In genomic region chr9:137493163-137494103, GRCh38 we compare ENCODE assay signal across 22 cellular contexts. TPM values are rescaled to one million over a fixed set of nuclear protein-coding genes. Genes with fewer than 3 reads are reported as not detected.
DNase-seq lines count a peak whose midpoint lies in the region; TF ChIP-seq lines count a peak whose summit lies in the region.
"Had no signal": no experiment of that assay in that cellular context is flagged by ENCODE, and none has a peak within 500 bp of the region (broad histone marks: within the 10 kb centered on the region; RNA-seq: fewer than 3 reads in every experiment).

No MANE protein-coding gene starts in this region.

- H3K4me1 Mint-ChIP-seq in MCF 10A (ENCODE audit: insufficient read depth, unreplicated experiment), result peaks cover 9% of the 10 kb centered on the region
- H3K4me1 Mint-ChIP-seq: neural progenitor cell had no signal

- TF ChIP-seq POLR2A in tibial nerve (IDR thresholded peaks at IDR 0.05), result no peak
- TF ChIP-seq POLR2A in suprapubic skin (IDR thresholded peaks at IDR 0.05), result no peak

- POLR2A ChIA-PET in MCF 10A (lab: Yijun Ruan, JAX), result interaction anchor here (0.7 kb wide), 1 partner anchor 11 kb away, joined by 4 read pairs; no protein-coding TSS in a partner anchor

- H3K9me3 Mint-ChIP-seq in MCF 10A (ENCODE audit: unreplicated experiment), result no peaks in the 10 kb centered on the region
- H3K9me3 Mint-ChIP-seq: CD4-positive, alpha-beta T cell had no signal

- H3K27ac Mint-ChIP-seq in MCF 10A (ENCODE audit: low read depth, unreplicated experiment), result no peak overlapping the region
- H3K27ac Mint-ChIP-seq: activated CD8-positive, alpha-beta memory T cell treated with anti-CD3 and anti-CD28 coated beads, Interleukin-2, amount 10 ng/mL, durations not matched to agents 7 days and 5 days; brain; CD4-positive, alpha-beta T cell; neural progenitor cell had no signal

- no peaks in the 10 kb centered on the region for H4K20me1 ChIP-seq in mammary epithelial cell (ENCODE audit: insufficient read depth, low read length)

- no peaks in the 10 kb centered on the region for H3K36me3 Mint-ChIP-seq in MCF 10A (ENCODE audit: insufficient read depth, unreplicated experiment)
- H3K36me3 Mint-ChIP-seq: activated CD8-positive, alpha-beta memory T cell treated with anti-CD3 and anti-CD28 coated beads, Interleukin-2, amount 10 ng/mL, durations not matched to agents 7 days and 5 days had no signal

- no peaks in the 10 kb centered on the region for H3K27me3 Mint-ChIP-seq in MCF 10A (ENCODE audit: insufficient read depth, unreplicated experiment)
- H3K27me3 Mint-ChIP-seq: CD4-positive, alpha-beta T cell had no signal

- H3K36me3 ChIP-seq in mammary epithelial cell (ENCODE audit: insufficient read depth, low read length), result no peaks in the 10 kb centered on the region
- peaks cover 0 to 45% (median 0%) of the 10 kb centered on the region in 3 donors for H3K36me3 ChIP-seq in tibial nerve
- peaks cover 19% of the 10 kb centered on the region for H3K36me3 ChIP-seq in suprapubic skin
- H3K36me3 ChIP-seq: left lung, neural progenitor cell had no signal

- H3K4me3 Mint-ChIP-seq in MCF 10A (ENCODE audit: unreplicated experiment), result no peak overlapping the region
- H3K4me3 Mint-ChIP-seq: activated CD8-positive, alpha-beta memory T cell treated with anti-CD3 and anti-CD28 coated beads, Interleukin-2, amount 10 ng/mL, durations not matched to agents 7 days and 5 days; brain; CD4-positive, alpha-beta T cell; neural progenitor cell had no signal

- H3K9me3 ChIP-seq in mammary epithelial cell (replicated peaks; ENCODE audit: insufficient read depth, low read length) (no peaks in the 10 kb centered on the region), tibial nerve (no peaks in the 10 kb centered on the region), suprapubic skin (no peaks in the 10 kb centered on the region)
- H3K9me3 ChIP-seq: left lung, psoas muscle had no signal

- no peak overlapping the region for H3K4me2 ChIP-seq in mammary epithelial cell (ENCODE audit: insufficient read depth, low read depth, low read length)
- H3K4me2 ChIP-seq: neural progenitor cell had no signal

- in situ Hi-C loops in mammary epithelial cell (cut with MboI; ENCODE audit: low sequenced_read_pairs in 2 of 2), result no loop called here

- dilution Hi-C loops in mammary epithelial cell (cut with HindIII; ENCODE audit: low sequenced_read_pairs), result no loop called here

- BruUV-seq in MCF 10A (replicated peaks; lab: Mats Ljungman, UMichigan) (no TSS peak), mammary epithelial cell (replicated peaks; lab: Mats Ljungman, UMichigan) (no TSS peak)

- H2AFZ ChIP-seq in mammary epithelial cell (ENCODE audit: low read depth, low read length), result no peak overlapping the region
- H2AFZ ChIP-seq: GM23248, neural progenitor cell had no signal

- TF ChIP-seq EP300 in tibial nerve (IDR thresholded peaks at IDR 0.05) (no peak), suprapubic skin (IDR thresholded peaks at IDR 0.05) (no peak)

- no peaks in the 10 kb centered on the region for H3K79me2 ChIP-seq in mammary epithelial cell (ENCODE audit: insufficient read depth, low read length)

- DNase-seq in MCF 10A (ENCODE audit: unreplicated experiment) (peak; percentile 20), mammary epithelial cell (no peak), M059J (ENCODE audit: low read depth) (peak; percentile 50), iPS-NIHi11 (ENCODE audit: low spot score) (peak; percentile 4), tibial nerve (ENCODE audit: low spot score in 2 of 2) (no peak), NCI-H524 treated with DMSO at 0.1 percent for 48 hours (lab: John Stamatoyannopoulos, UW) (no peak), suprapubic skin (ENCODE audit: low spot score in 2 of 2) (no peak), head of caudate nucleus (no peak)
- DNase-seq: activated CD4-positive, CD25-positive, alpha-beta regulatory T cell treated with anti-CD3 and anti-CD28 coated beads, Interleukin-2, amount 50 U/mL, for 72 hours; activated CD8-positive, alpha-beta memory T cell treated with anti-CD3 and anti-CD28 coated beads, Interleukin-2, amount 10 ng/mL, durations not matched to agents 7 days and 5 days; DMS79; GM23248; KG1; NCI-H1105; NCI-H510A; psoas muscle had no signal

- H3K27ac ChIP-seq in mammary epithelial cell (ENCODE audit: insufficient read depth, low read depth, low read length) (no peak overlapping the region), tibial nerve (peak overlapping the region in 3 of 4 donors; percentile 7 to 62 (median 56)), suprapubic skin (no peak overlapping the region)
- H3K27ac ChIP-seq: GM23248, left lung, neural progenitor cell, psoas muscle had no signal

- H3K27me3 ChIP-seq in mammary epithelial cell (ENCODE audit: insufficient read depth, low read length), result no peaks in the 10 kb centered on the region
- no peaks in the 10 kb centered on the region for H3K27me3 ChIP-seq in tibial nerve
- no peaks in the 10 kb centered on the region for H3K27me3 ChIP-seq in suprapubic skin
- H3K27me3 ChIP-seq: left lung, neural progenitor cell had no signal

- 78% methylated on average over 16 of the region's 21 CpGs for WGBS in mammary epithelial cell (ENCODE audit: low coverage, missing lambda C conversion rate)
- 87 to 93% methylated on average over 11 to 17 of the region's 21 CpGs for WGBS in tibial nerve, 2 donors
- 91% methylated on average over 11 of the region's 21 CpGs for WGBS in suprapubic skin

- CTCF ChIA-PET in MCF 10A (lab: Yijun Ruan, JAX) (interaction anchor here (0.8 kb wide), 1 partner anchor 23 kb away, joined by 3 read pairs; no protein-coding TSS in a partner anchor), mammary epithelial cell (lab: Charles Lee; ENCODE audit: low non-redundant PET) (no interaction called here)

- TF ChIP-seq CTCF in MCF 10A (IDR thresholded peaks at IDR 0.05; ENCODE audit: unreplicated experiment) (no peak), mammary epithelial cell (conservative IDR thresholded peaks at IDR 0.05 in 1 of 2, IDR thresholded peaks at IDR 0.05 in 1 of 2; ENCODE audit: extremely low read depth in 1 of 2, insufficient read depth in 1 of 2, low read depth in 1 of 2, low read length in 2 of 2) (no peak), tibial nerve (IDR thresholded peaks at IDR 0.05) (no peak), suprapubic skin (IDR thresholded peaks at IDR 0.05) (no peak)

- H3K4me1 ChIP-seq in mammary epithelial cell (ENCODE audit: insufficient read depth, low read length) (no peaks in the 10 kb centered on the region), tibial nerve (peaks cover 0 to 7% (median 0%) of the 10 kb centered on the region in 4 donors), suprapubic skin (no peaks in the 10 kb centered on the region)
- H3K4me1 ChIP-seq: left lung, neural progenitor cell, psoas muscle had no signal

- intact Hi-C loops in MCF 10A (cut with micrococcal nuclease) (no loop called here), mammary epithelial cell (cut with micrococcal nuclease) (no loop called here), head of caudate nucleus (cut with DNase I) (no loop called here)

- no peak overlapping the region for H3K9ac ChIP-seq in mammary epithelial cell (ENCODE audit: insufficient read depth, low read length)
- H3K9ac ChIP-seq: GM23248, neural progenitor cell had no signal

- H3K4me3 ChIP-seq in mammary epithelial cell (replicated peaks in 1 of 3; ENCODE audit: insufficient read depth in 1 of 3, low read depth in 2 of 3, low read length in 3 of 3), result no peak overlapping the region
- H3K4me3 ChIP-seq in tibial nerve, result no peak overlapping the region
- H3K4me3 ChIP-seq in suprapubic skin, result no peak overlapping the region
- H3K4me3 ChIP-seq: GM23248, left lung, neural progenitor cell, psoas muscle had no signal

RNA-seq across cellular contexts. Expression of gene NSMF, which starts 34.3 kb away (rescaled TPM):
- 37.8 and 43.1 TPM in 2 replicates for total RNA-seq in MCF 10A (2022)
- 10 to 100 TPM; 29.7 to 42.0 TPM for total RNA-seq in mammary epithelial cell
- 28.2 TPM for polyA plus RNA-seq in mammary epithelial cell
- polyA minus RNA-seq in mammary epithelial cell, result 35.2 TPM
- total RNA-seq in M059J (2014; rRNA removed; shearing (Covaris generic)), result 11.8 and 24.0 TPM in 2 replicates
- 100 to 1,000 TPM; 219 to 297 (median 270) TPM for total RNA-seq in tibial nerve
- 10 to 100 TPM; 36.1 to 48.1 (median 39.8) TPM for total RNA-seq in suprapubic skin

RNA-seq across cellular contexts. Expression of gene ENTPD8, which starts 52.3 kb away (rescaled TPM):
- total RNA-seq in MCF 10A (2022), result not detected in 2 replicates
- under 1 TPM in 1 of 2 donors, not detected in 1; 0.83 TPM for total RNA-seq in mammary epithelial cell
- polyA plus RNA-seq in mammary epithelial cell, result 0.02 TPM
- polyA minus RNA-seq in mammary epithelial cell, result not detected
- total RNA-seq in M059J (2014; rRNA removed; shearing (Covaris generic)), result not detected in 2 replicates
- not detected for total RNA-seq in tibial nerve
- total RNA-seq in suprapubic skin, result not detected
- total RNA-seq: activated CD8-positive, alpha-beta memory T cell treated with anti-CD3 and anti-CD28 coated beads, Interleukin-2, amount 10 ng/mL, durations not matched to agents 7 days and 5 days; CD4-positive, alpha-beta T cell; GM23248; psoas muscle had no signal
- polyA plus RNA-seq: fibroblast of lung, GM23248, urinary bladder had no signal

RNA-seq across cellular contexts. Expression of gene PNPLA7, which starts 56.8 kb away (rescaled TPM):
- total RNA-seq in MCF 10A (2022) (0.86 and 1.2 TPM in 2 replicates), mammary epithelial cell (1 to 10 TPM; 1.3 to 1.7 TPM), tibial nerve (10 to 100 TPM; 12.0 to 25.2 (median 18.7) TPM), suprapubic skin (10 to 100 TPM; 12.2 to 97.0 (median 33.3) TPM)
- 0.25 TPM for polyA plus RNA-seq in mammary epithelial cell
- not detected for polyA minus RNA-seq in mammary epithelial cell
- total RNA-seq in M059J (2014; rRNA removed; shearing (Covaris generic)), result 0.27 TPM in 1 of 2 replicates, not detected in the other

RNA-seq across cellular contexts. Expression of gene MRPL41, which starts 58.2 kb away (rescaled TPM):
- total RNA-seq in MCF 10A (2022) (37.6 and 43.0 TPM in 2 replicates), mammary epithelial cell (10 to 100 TPM; 31.3 to 46.1 TPM), tibial nerve (100 to 1,000 TPM in 1 of 4 donors, 10 to 100 TPM in 3; 77.1 to 161 (median 98.3) TPM), suprapubic skin (10 to 100 TPM; 44.1 to 70.0 (median 55.3) TPM)
- 35.8 TPM for polyA plus RNA-seq in mammary epithelial cell
- 1.6 TPM for polyA minus RNA-seq in mammary epithelial cell
- 53.7 and 76.4 TPM in 2 replicates for total RNA-seq in M059J (2014; rRNA removed; shearing (Covaris generic))

Comparison
In these comparisons a context has a peak if more than half of its experiments do, and no peak if none do; other contexts are left out.
1. DNase-seq: peak in MCF 10A (single experiment), M059J (single experiment) and iPS-NIHi11 (single experiment); none in mammary epithelial cell (single experiment), tibial nerve (0 of 2), NCI-H524 treated with DMSO at 0.1 percent for 48 hours (single experiment), suprapubic skin (0 of 2) and head of caudate nucleus (0 of 42).
2. H3K27ac ChIP-seq: peak in tibial nerve (3 of 4); none in mammary epithelial cell (single experiment) and suprapubic skin (single experiment).